15 cellular contexts compared by ENCODE assay signal in the genomic region with DNA sequence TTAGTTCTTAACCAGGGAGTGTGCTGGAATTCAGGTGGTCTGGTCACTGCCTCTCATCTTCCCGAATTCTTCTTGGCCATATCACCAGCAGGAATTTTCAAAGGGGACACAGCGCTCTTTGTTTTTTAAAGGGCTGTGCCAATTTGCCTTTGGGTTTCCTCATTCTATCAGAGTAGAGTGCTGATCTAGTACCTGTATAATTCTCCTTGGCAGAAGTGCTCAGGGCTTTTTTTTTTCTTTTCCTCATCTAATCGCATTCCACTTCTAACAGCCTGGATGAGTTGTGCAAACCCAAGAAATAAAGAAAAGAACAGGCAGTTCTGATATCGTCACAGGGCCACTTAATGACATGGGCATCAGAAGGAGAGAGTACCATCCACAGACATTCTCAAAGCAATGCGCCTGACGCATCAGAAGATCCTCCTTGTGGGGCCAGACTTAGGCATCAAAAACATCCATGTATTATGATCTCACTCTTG.
DNase-seq lines count a peak whose midpoint lies in the region; FAIRE-seq and TF ChIP-seq lines count a peak whose summit lies in the region.
"Had no signal": no experiment of that assay in that cellular context is flagged by ENCODE, and none has a peak within 500 bp of the region (broad histone marks: within the 10 kb centered on the region; RNA-seq: fewer than 3 reads in every experiment).

No MANE protein-coding gene starts in this region.

- H3K36me3 ChIP-seq in esophagus squamous epithelium: no peaks in the 10 kb centered on the region
- no peaks in the 10 kb centered on the region for H3K36me3 ChIP-seq in prostate gland

- 53 to 58% methylated on average over 6 of the region's 6 CpGs for WGBS in esophagus squamous epithelium, 2 donors
- WGBS in prostate gland: 44% methylated on average over 6 of the region's 6 CpGs

- intact Hi-C loops in CD14-positive monocyte (cut with micrococcal nuclease) (loop anchor here in 1 of 2 donors (5.0 kb wide), 1 partner anchor 371 kb away; no protein-coding TSS in a partner anchor), esophagus squamous epithelium (cut with DNase I) (no loop called here), prostate gland (cut with DNase I) (no loop called here)

- TF ChIP-seq CTCF in CD14-positive monocyte (IDR thresholded peaks at IDR 0.05): no peak
- no peak for TF ChIP-seq CTCF in esophagus squamous epithelium (IDR thresholded peaks at IDR 0.05)
- no peak for TF ChIP-seq CTCF in prostate gland (IDR thresholded peaks at IDR 0.05)

- no peaks in the 10 kb centered on the region for H3K9me3 ChIP-seq in esophagus squamous epithelium
- H3K9me3 ChIP-seq in prostate gland: no peaks in the 10 kb centered on the region

- peaks cover 0 to 3% (median 0%) of the 10 kb centered on the region in 7 donors for H3K9me3 Mint-ChIP-seq in CD14-positive monocyte
- H3K9me3 Mint-ChIP-seq: activated T-cell treated with anti-CD3 and anti-CD28 coated beads, Interleukin-2, amount 50 U/mL, for 24 hours had no signal

- peaks cover 17 to 51% (median 21%) of the 10 kb centered on the region in 3 donors for H3K4me1 ChIP-seq in esophagus squamous epithelium
- peaks cover 13% of the 10 kb centered on the region for H3K4me1 ChIP-seq in prostate gland (replicated peaks)

- TF ChIP-seq POLR2A in esophagus squamous epithelium (IDR thresholded peaks at IDR 0.05): no peak
- no peak for TF ChIP-seq POLR2A in prostate gland (IDR thresholded peaks at IDR 0.05)

- peak; percentile 49 for FAIRE-seq in RCC 7860 (lab: Jason Lieb, UNC)

- H3K4me1 Mint-ChIP-seq in CD14-positive monocyte: peaks cover 26% of the 10 kb centered on the region
- H3K4me1 Mint-ChIP-seq: B cell had no signal

- peak overlapping the region in 4 of 7 donors; percentile 61 to 92 (median 78) for H3K27ac Mint-ChIP-seq in CD14-positive monocyte
- H3K27ac Mint-ChIP-seq: activated CD4-positive, alpha-beta T cell treated with anti-CD3 and anti-CD28 coated beads for 36 hours; activated T-cell treated with anti-CD3 and anti-CD28 coated beads, Interleukin-2, amount 50 U/mL, for 24 hours; B cell had no signal

- H3K4me3 Mint-ChIP-seq in CD14-positive monocyte: no peak overlapping the region
- H3K4me3 Mint-ChIP-seq: activated CD4-positive, alpha-beta T cell treated with anti-CD3 and anti-CD28 coated beads for 36 hours; activated T-cell treated with anti-CD3 and anti-CD28 coated beads, Interleukin-2, amount 50 U/mL, for 24 hours; B cell had no signal

- DNase-seq in CD14-positive monocyte (ENCODE audit: low spot score) (no peak), RCC 7860 (ENCODE audit: low spot score) (peak; percentile 58), esophagus squamous epithelium (lab: John Stamatoyannopoulos, UW) (no peak), prostate gland (ENCODE audit: low spot score) (peak; percentile 66), T-helper 2 cell (no peak), NCI-H1105 (lab: John Stamatoyannopoulos, UW) (no peak), NCI-H526 (lab: John Stamatoyannopoulos, UW) (no peak), activated gamma-delta T cell treated with Interleukin-2 at 50 U/mL for 16 hours (no peak)
- DNase-seq: activated CD4-positive, alpha-beta T cell treated with anti-CD3 and anti-CD28 coated beads for 36 hours; activated T-cell treated with anti-CD3 and anti-CD28 coated beads, Interleukin-2, amount 50 U/mL, for 24 hours; left ventricle myocardium superior; NCI-H2107; T-helper 1 cell had no signal

- H3K4me3 ChIP-seq in esophagus squamous epithelium (no peak overlapping the region), prostate gland (no peak overlapping the region)

- no peaks in the 10 kb centered on the region for H3K36me3 Mint-ChIP-seq in CD14-positive monocyte

- peaks cover 8 to 14% (median 12%) of the 10 kb centered on the region in 3 donors for H3K27me3 Mint-ChIP-seq in CD14-positive monocyte (ENCODE audit: low read depth in 3 of 3)

- H3K27me3 ChIP-seq in esophagus squamous epithelium: peaks cover 0 to 1% (median 0%) of the 10 kb centered on the region in 4 donors
- no peaks in the 10 kb centered on the region for H3K27me3 ChIP-seq in prostate gland (replicated peaks; ENCODE audit: insufficient read depth)

- H3K27ac ChIP-seq in esophagus squamous epithelium (peak overlapping the region in 3 of 4 donors; percentile 89 to 96 (median 96)), prostate gland (peak overlapping the region; percentile 88 to 96)
- H3K27ac ChIP-seq: HL-60 had no signal

Comparison
In these comparisons a context has a peak if more than half of its experiments do, and no peak if none do; other contexts are left out.
1. DNase-seq: peak in RCC 7860 (single experiment) and prostate gland (single experiment); none in CD14-positive monocyte (single experiment), esophagus squamous epithelium (single experiment), T-helper 2 cell (0 of 5), NCI-H1105 (single experiment), NCI-H526 (0 of 2) and activated gamma-delta T cell treated with Interleukin-2 at 50 U/mL for 16 hours (single experiment).